1 cellular context compared by ENCODE assay signal in genomic region chr11:64894070-64894811, GRCh38.
TF ChIP-seq lines count a peak whose summit lies in the region.

No MANE protein-coding gene starts in this region.

TF ChIP-seq in GM12878, 131 proteins besides CTCF, POLR2A, EP300 and RAD21:
- TF ChIP-seq CHD2 (IDR thresholded peaks at IDR 0.05; ENCODE audit: borderline replicate concordance, low read depth, low read length), result 0 out of 2 replicates have a peak, but pooled peaks have one; percentile 17
- TF ChIP-seq TAF1 (IDR thresholded peaks at IDR 0.05; ENCODE audit: borderline replicate concordance, low read depth, low read length), result no peak
- TF ChIP-seq YY1 (IDR thresholded peaks at IDR 0.05; ENCODE audit: low read depth, low read length), result peak; percentile 81
- peak; percentile 58 for TF ChIP-seq PKNOX1 (IDR thresholded peaks at IDR 0.05)
- no peak for TF ChIP-seq SKIL (IDR thresholded peaks at IDR 0.05; ENCODE audit: low read depth, poor library complexity, severe bottlenecking)
- TF ChIP-seq RELA (IDR thresholded peaks at IDR 0.05; ENCODE audit: borderline replicate concordance, partially characterized antibody), result peak; percentile 24
- TF ChIP-seq LARP7 (IDR thresholded peaks at IDR 0.05), result peak; percentile 34; the same call in 1 of the 2 replicates
- peak; percentile 93 for TF ChIP-seq NR2F1 (conservative IDR thresholded peaks at IDR 0.05)
- no peak for TF ChIP-seq ZNF24 (IDR thresholded peaks at IDR 0.05)
- TF ChIP-seq BHLHE40 (IDR thresholded peaks at IDR 0.05; ENCODE audit: borderline replicate concordance in 1 of 2, low read depth in 2 of 2, low read length in 1 of 2), result peak in 1 of 2 experiments; percentile 61; a peak in 1 of 4 replicates
- TF ChIP-seq POU2F2 (IDR thresholded peaks at IDR 0.05; ENCODE audit: borderline replicate concordance, low read depth, low read length), result 0 out of 3 replicates have a peak, but pooled peaks have one; percentile 37
- peak; percentile 99 for TF ChIP-seq SMC3 (IDR thresholded peaks at IDR 0.05; ENCODE audit: borderline replicate concordance, low read length)
- TF ChIP-seq NR2C1 (IDR thresholded peaks at IDR 0.05), result peak; percentile 34; the same call in 1 of the 2 replicates
- TF ChIP-seq GATAD2B (conservative IDR thresholded peaks at IDR 0.05; ENCODE audit: low read depth), result 0 out of 2 replicates have a peak, but pooled peaks have one; percentile 35
- peak; percentile 91 for TF ChIP-seq HDGF (IDR thresholded peaks at IDR 0.05)
